In genomic region chr13:65882810-65883209, GRCh38 we compare ENCODE assay signal across 20 cellular contexts.
A peak's percentile ranks its signal among the peaks of the same experiment; 100 is the strongest.
DNase-seq lines count a peak whose midpoint lies in the region; ATAC-seq, FAIRE-seq and TF ChIP-seq lines count a peak whose summit lies in the region.
"Had no signal": no experiment of that assay in that cellular context is flagged by ENCODE, and none has a peak within 500 bp of the region (broad histone marks: within the 10 kb centered on the region; RNA-seq: fewer than 3 reads in every experiment).

No MANE protein-coding gene starts in this region.

- H3K27ac Mint-ChIP-seq in H9 (no peak overlapping the region), endodermal cell (no peak overlapping the region), nephron progenitor cell (no peak overlapping the region)
- no peak overlapping the region for H3K27ac Mint-ChIP-seq in activated CD8-positive, alpha-beta T cell treated with anti-CD3 and anti-CD28 coated beads, Interleukin-2, amount 10 ng/mL, durations not matched to agents 7 days and 5 days
- H3K27ac Mint-ChIP-seq: activated naive CD8-positive, alpha-beta T cell; activated T-helper 1 cell treated with anti-CD3 and anti-CD28 coated beads, Interleukin-12 subunit alpha, Interleukin-12 subunit beta, Interleukin-2, Interleukin-4 antibody, amounts not matched to agents 30 ng/mL and 10 ng/mL and 1 ng/mL, durations not matched to agents 14 hours and 24 hours and 36 hours; dendritic cell treated with granulocyte-macrophage colony-stimulating factor and Interleukin-4, amounts not matched to agents 40 ng/mL and 50 ng/mL, for 4 days; stimulated activated naive CD8-positive, alpha-beta T cell treated with anti-CD3 and anti-CD28 coated beads, Interleukin-15, Interleukin-2, amounts not matched to agents 100 ng/mL and 50 ng/mL, for 24 hours had no signal

- intact Hi-C loops in right lobe of liver (cut with DNase I) = no loop called here

- H3K14ac ChIP-seq in H9 (ENCODE audit: insufficient read depth, low read length) = no peak overlapping the region

- no peak overlapping the region for H2BK20ac ChIP-seq in H9 (ENCODE audit: low read depth, low read length, poor library complexity, severe bottlenecking)

- DNase-seq in H9 (no peak), endodermal cell (peak; percentile 43), nephron progenitor cell (no peak), GM12892 (ENCODE audit: insufficient read length) (no peak), right lobe of liver (no peak), coronary artery (ENCODE audit: low spot score) (no peak)
- DNase-seq in activated CD8-positive, alpha-beta T cell treated with anti-CD3 and anti-CD28 coated beads, Interleukin-2, amount 10 ng/mL, durations not matched to agents 7 days and 5 days = no peak
- DNase-seq: activated CD8-positive, alpha-beta memory T cell treated with anti-CD3 and anti-CD28 coated beads for 24 hours; Calu3; NCI-H187; ovary; stimulated activated CD4-positive, alpha-beta T cell treated with anti-CD3 and anti-CD28 coated beads, Interleukin-2, amount 100 ng/mL, for 24 hours; T-helper 9 cell; trophoblast cell had no signal

- ATAC-seq in activated CD8-positive, alpha-beta T cell treated with anti-CD3 and anti-CD28 coated beads, Interleukin-2, amount 10 ng/mL, durations not matched to agents 7 days and 5 days = no peak
- no peak for ATAC-seq in right lobe of liver
- ATAC-seq: activated CD4-positive, CD25-positive, alpha-beta regulatory T cell treated with anti-CD3 and anti-CD28 coated beads, Interleukin-2, amount 50 U/mL, for 24 hours had no signal

- no peaks in the 10 kb centered on the region for H3K4me1 Mint-ChIP-seq in H9
- H3K4me1 Mint-ChIP-seq in endodermal cell = peaks cover 2% of the 10 kb centered on the region
- no peaks in the 10 kb centered on the region for H3K4me1 Mint-ChIP-seq in nephron progenitor cell
- H3K4me1 Mint-ChIP-seq in activated CD8-positive, alpha-beta T cell treated with anti-CD3 and anti-CD28 coated beads, Interleukin-2, amount 10 ng/mL, durations not matched to agents 7 days and 5 days (ENCODE audit: low read depth) = no peaks in the 10 kb centered on the region

- no CpG with 5 or more reads among the region's 4 CpGs for WGBS in H9 (ENCODE audit: extremely low coverage, insufficient read length, low lambda C conversion rate)
- WGBS in endodermal cell (ENCODE audit: insufficient coverage in 1 of 2, insufficient read length in 1 of 2), 2 experiments = 91 to 100% methylated on average over 1 to 3 of the region's 4 CpGs
- WGBS in right lobe of liver (ENCODE audit: insufficient coverage, low coverage, low lambda C conversion rate, missing lambda C conversion rate) = 63% methylated on average over 4 of the region's 4 CpGs

- no peak overlapping the region for H2BK15ac ChIP-seq in H9 (ENCODE audit: low read depth, low read length)

- no peaks in the 10 kb centered on the region for H3K9me3 ChIP-seq in H9 (ENCODE audit: control insufficient read depth, low read depth, low read length)
- peaks cover 3% of the 10 kb centered on the region for H3K9me3 ChIP-seq in endodermal cell (ENCODE audit: control insufficient read depth, low read length)
- H3K9me3 ChIP-seq in right lobe of liver = no peaks in the 10 kb centered on the region
- H3K9me3 ChIP-seq: ovary had no signal

- H3K79me1 ChIP-seq in H9 (ENCODE audit: insufficient read depth, low read depth, low read length, poor library complexity, severe bottlenecking) = no peaks in the 10 kb centered on the region

- H3K4me3 Mint-ChIP-seq in H9 = no peak overlapping the region
- H3K4me3 Mint-ChIP-seq in endodermal cell = no peak overlapping the region
- H3K4me3 Mint-ChIP-seq in nephron progenitor cell = no peak overlapping the region
- H3K4me3 Mint-ChIP-seq in activated CD8-positive, alpha-beta T cell treated with anti-CD3 and anti-CD28 coated beads, Interleukin-2, amount 10 ng/mL, durations not matched to agents 7 days and 5 days = no peak overlapping the region
- H3K4me3 Mint-ChIP-seq: activated naive CD8-positive, alpha-beta T cell; activated T-helper 1 cell treated with anti-CD3 and anti-CD28 coated beads, Interleukin-12 subunit alpha, Interleukin-12 subunit beta, Interleukin-2, Interleukin-4 antibody, amounts not matched to agents 30 ng/mL and 10 ng/mL and 1 ng/mL, durations not matched to agents 14 hours and 24 hours and 36 hours; dendritic cell treated with granulocyte-macrophage colony-stimulating factor and Interleukin-4, amounts not matched to agents 40 ng/mL and 50 ng/mL, for 4 days; stimulated activated naive CD8-positive, alpha-beta T cell treated with anti-CD3 and anti-CD28 coated beads, Interleukin-15, Interleukin-2, amounts not matched to agents 100 ng/mL and 50 ng/mL, for 24 hours had no signal

- no peak overlapping the region for H4K5ac ChIP-seq in H9 (ENCODE audit: insufficient read length, low read depth, low read length)

- H3K9me3 Mint-ChIP-seq in H9 (peaks cover 0 to 4% of the 10 kb centered on the region in 2 experiments; a peak in 1 of 5 replicates), endodermal cell (peaks cover 16% of the 10 kb centered on the region), nephron progenitor cell (peaks cover 4% of the 10 kb centered on the region)
- H3K9me3 Mint-ChIP-seq in activated CD8-positive, alpha-beta T cell treated with anti-CD3 and anti-CD28 coated beads, Interleukin-2, amount 10 ng/mL, durations not matched to agents 7 days and 5 days (ENCODE audit: insufficient read depth) = peaks cover 3% of the 10 kb centered on the region
- H3K9me3 Mint-ChIP-seq: activated T-helper 1 cell treated with anti-CD3 and anti-CD28 coated beads, Interleukin-12 subunit alpha, Interleukin-12 subunit beta, Interleukin-2, Interleukin-4 antibody, amounts not matched to agents 30 ng/mL and 10 ng/mL and 1 ng/mL, durations not matched to agents 14 hours and 24 hours and 36 hours had no signal

- H3K27me3 ChIP-seq in H9 (ENCODE audit: insufficient read depth, low read length) (no peaks in the 10 kb centered on the region), endodermal cell (ENCODE audit: control insufficient read depth, insufficient read depth, low read length, poor library complexity, severe bottlenecking) (no peaks in the 10 kb centered on the region), right lobe of liver (no peaks in the 10 kb centered on the region)
- H3K27me3 ChIP-seq: ovary had no signal

- H3K36me3 Mint-ChIP-seq in H9 (ENCODE audit: insufficient read depth in 1 of 3, low read depth in 3 of 3) (no peaks in the 10 kb centered on the region), endodermal cell (ENCODE audit: low read depth) (no peaks in the 10 kb centered on the region), nephron progenitor cell (ENCODE audit: low read depth) (no peaks in the 10 kb centered on the region)
- H3K36me3 Mint-ChIP-seq in activated CD8-positive, alpha-beta T cell treated with anti-CD3 and anti-CD28 coated beads, Interleukin-2, amount 10 ng/mL, durations not matched to agents 7 days and 5 days (ENCODE audit: low read depth) = no peaks in the 10 kb centered on the region
- H3K36me3 Mint-ChIP-seq: activated naive CD8-positive, alpha-beta T cell had no signal

- no peak overlapping the region for H2BK5ac ChIP-seq in H9 (ENCODE audit: insufficient read length, low read length)

- TF ChIP-seq CTCF in C4-2B (conservative IDR thresholded peaks at IDR 0.05) = peak; percentile 23; the same call in 1 of the 2 replicates
- TF ChIP-seq CTCF in H9 (conservative IDR thresholded peaks at IDR 0.05) = peak; percentile 62
- peak; percentile 68 for TF ChIP-seq CTCF in endodermal cell (conservative IDR thresholded peaks at IDR 0.05)
- peak; percentile 32 for TF ChIP-seq CTCF in nephron progenitor cell (IDR thresholded peaks at IDR 0.05)
- TF ChIP-seq CTCF in right lobe of liver (IDR thresholded peaks at IDR 0.05) = no peak
- TF ChIP-seq CTCF in coronary artery (IDR thresholded peaks at IDR 0.05) = no peak

- no peak overlapping the region for H3K56ac ChIP-seq in H9 (ENCODE audit: insufficient read length, low read depth, low read length)

- no peak overlapping the region for H2AFZ ChIP-seq in H9 (ENCODE audit: low read length)

- no peaks in the 10 kb centered on the region for H3K79me2 ChIP-seq in H9 (ENCODE audit: insufficient read depth, low read length)

- no peaks in the 10 kb centered on the region for H3K23me2 ChIP-seq in H9 (ENCODE audit: insufficient read length, low read depth, low read length, poor library complexity, severe bottlenecking)

- H3T11ph ChIP-seq in H9 (ENCODE audit: low read length) = no peak overlapping the region

- no peak overlapping the region for H3K4ac ChIP-seq in H9 (ENCODE audit: low read depth, low read length)

- no peak overlapping the region for H2BK120ac ChIP-seq in H9 (ENCODE audit: low read depth, low read length, poor library complexity, severe bottlenecking)

- CTCF ChIA-PET in activated CD8-positive, alpha-beta T cell treated with anti-CD3 and anti-CD28 coated beads, Interleukin-2, amount 10 ng/mL, durations not matched to agents 7 days and 5 days (lab: Charles Lee) = interaction anchor here (1.6 kb wide), 1 partner anchor 11 kb away, joined by 3 read pairs; no protein-coding TSS in a partner anchor

- no peak overlapping the region for H3K27ac ChIP-seq in C4-2B
- no peak overlapping the region for H3K27ac ChIP-seq in H9 (ENCODE audit: insufficient read length, low read depth, low read length)
- no peak overlapping the region for H3K27ac ChIP-seq in endodermal cell (ENCODE audit: low read depth, low read length)
- no peak overlapping the region for H3K27ac ChIP-seq in right lobe of liver
- no peak overlapping the region for H3K27ac ChIP-seq in coronary artery
- H3K27ac ChIP-seq: ovary had no signal

- no peak overlapping the region for H2AK5ac ChIP-seq in H9 (ENCODE audit: insufficient read length, low read length)

- no peak overlapping the region for H3K4me3 ChIP-seq in endodermal cell (ENCODE audit: low read length)
- no peak overlapping the region for H3K4me3 ChIP-seq in right lobe of liver
- H3K4me3 ChIP-seq in coronary artery = no peak overlapping the region
- H3K4me3 ChIP-seq: ovary had no signal

- H4K8ac ChIP-seq in H9 (replicated peaks; ENCODE audit: insufficient read length, low read depth, low read length) = no peak overlapping the region

- H3K23ac ChIP-seq in H9 (ENCODE audit: insufficient read length, low read depth, low read length) = no peak overlapping the region

- H3K9ac ChIP-seq in H9 (ENCODE audit: extremely low read depth, insufficient read length, low read length) (no peak overlapping the region), endodermal cell (ENCODE audit: extremely low read depth, low read length, poor library complexity, severe bottlenecking) (no peak overlapping the region)

- H3K36me3 ChIP-seq in endodermal cell (ENCODE audit: control insufficient read depth, insufficient read depth, low read length) = no peaks in the 10 kb centered on the region
- H3K36me3 ChIP-seq in right lobe of liver = no peaks in the 10 kb centered on the region
- H3K36me3 ChIP-seq: ovary had no signal

- H4K91ac ChIP-seq in H9 (ENCODE audit: insufficient read length, low read depth, low read length) = no peak overlapping the region

- FAIRE-seq in GM12892 (lab: Jason Lieb, UNC) = no peak

- H3K27me3 Mint-ChIP-seq in H9 (ENCODE audit: low read depth) (no peaks in the 10 kb centered on the region), endodermal cell (ENCODE audit: insufficient read depth) (no peaks in the 10 kb centered on the region), nephron progenitor cell (ENCODE audit: low read depth, poor library complexity) (peaks cover 2% of the 10 kb centered on the region)
- H3K27me3 Mint-ChIP-seq in activated CD8-positive, alpha-beta T cell treated with anti-CD3 and anti-CD28 coated beads, Interleukin-2, amount 10 ng/mL, durations not matched to agents 7 days and 5 days (ENCODE audit: low read depth) = no peaks in the 10 kb centered on the region
- H3K27me3 Mint-ChIP-seq: activated naive CD8-positive, alpha-beta T cell; dendritic cell treated with granulocyte-macrophage colony-stimulating factor and Interleukin-4, amounts not matched to agents 40 ng/mL and 50 ng/mL, for 4 days; stimulated activated naive CD8-positive, alpha-beta T cell treated with anti-CD3 and anti-CD28 coated beads, Interleukin-15, Interleukin-2, amounts not matched to agents 100 ng/mL and 50 ng/mL, for 24 hours had no signal

- H3K4me2 ChIP-seq in H9 (ENCODE audit: insufficient read depth, insufficient read length, low read length) = no peak overlapping the region

- H4K20me1 ChIP-seq in H9 (ENCODE audit: control insufficient read depth, insufficient read depth, insufficient read length) = no peaks in the 10 kb centered on the region

- no peak for TF ChIP-seq POLR2A in GM12892 (IDR thresholded peaks at IDR 0.05; ENCODE audit: low read depth, low read length)
- no peak for TF ChIP-seq POLR2A in right lobe of liver (IDR thresholded peaks at IDR 0.05)

- POLR2A ChIA-PET in activated CD8-positive, alpha-beta T cell treated with anti-CD3 and anti-CD28 coated beads, Interleukin-2, amount 10 ng/mL, durations not matched to agents 7 days and 5 days (lab: Charles Lee) = no interaction called here

- H3K4me1 ChIP-seq in H9 (ENCODE audit: insufficient read depth, low read length) (no peaks in the 10 kb centered on the region), endodermal cell (ENCODE audit: control insufficient read depth, insufficient read depth, low read length) (no peaks in the 10 kb centered on the region), right lobe of liver (no peaks in the 10 kb centered on the region)

- no peak overlapping the region for H2BK12ac ChIP-seq in H9 (ENCODE audit: insufficient read length, low read depth, low read length)

- no peak overlapping the region for H3K18ac ChIP-seq in H9 (ENCODE audit: insufficient read length, low read depth, low read length)

Comparison
In these comparisons a context has a peak if more than half of its experiments do, and no peak if none do; other contexts are left out.
1. CTCF ChIP-seq: peak in C4-2B (single experiment), H9 (single experiment), endodermal cell (single experiment) and nephron progenitor cell (single experiment); none in right lobe of liver (0 of 4) and coronary artery (single experiment).